In the genomic region with DNA sequence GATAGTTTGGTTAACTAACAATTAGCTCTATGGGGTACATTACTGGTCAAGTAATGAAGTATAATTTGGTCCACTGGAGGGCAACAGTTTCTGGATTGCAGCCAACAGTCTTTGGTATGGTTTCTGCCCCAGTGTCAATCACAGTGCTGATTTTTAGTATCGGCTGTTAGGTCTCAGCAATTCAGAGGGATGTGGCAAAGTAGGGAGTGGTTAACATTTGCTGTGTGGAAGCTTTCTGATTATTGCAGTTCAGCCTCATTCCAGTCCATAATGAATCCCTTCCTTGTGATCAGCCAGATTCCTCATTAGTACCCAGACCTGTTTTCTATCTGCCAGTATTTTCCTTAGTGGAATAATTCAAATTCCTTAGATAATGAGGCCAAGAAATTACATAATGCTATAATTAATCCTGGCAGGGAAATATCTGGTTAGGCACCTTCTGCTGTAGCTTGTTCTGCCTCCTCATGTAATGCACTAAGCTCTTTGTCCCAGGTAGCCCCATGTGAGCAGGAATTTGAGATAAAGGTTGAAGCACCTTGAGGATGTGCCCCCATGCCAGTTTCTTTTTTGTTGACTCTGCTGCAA, we compare ENCODE assay signal across 11 cellular contexts. TPM values are rescaled to one million over a fixed set of nuclear protein-coding genes. Genes with fewer than 3 reads are reported as not detected.
A peak's percentile ranks its signal among the peaks of the same experiment; 100 is the strongest.
DNase-seq lines count a peak whose midpoint lies in the region; ATAC-seq and TF ChIP-seq lines count a peak whose summit lies in the region.
"Had no signal": no experiment of that assay in that cellular context is flagged by ENCODE, and none has a peak within 500 bp of the region (broad histone marks: within the 10 kb centered on the region; RNA-seq: fewer than 3 reads in every experiment).

No MANE protein-coding gene starts in this region.

- H3K9ac ChIP-seq in colonic mucosa (ENCODE audit: low read depth in 2 of 2, low read length in 2 of 2): no peak overlapping the region

- H3K36me3 ChIP-seq in colonic mucosa: peaks cover 4% of the 10 kb centered on the region
- H3K36me3 ChIP-seq: neutrophil had no signal

- no peak for ATAC-seq in HG02884 (IDR thresholded peaks at IDR 0.05; ENCODE audit: unreplicated experiment)
- no peak for ATAC-seq in HG03457 (IDR thresholded peaks at IDR 0.05; ENCODE audit: unreplicated experiment)
- ATAC-seq: activated CD8-positive, alpha-beta T cell treated with anti-CD3 and anti-CD28 coated beads for 36 hours had no signal

- peak; percentile 5; the same call in 1 of the 2 replicates for TF ChIP-seq RAD21 in Ishikawa (IDR thresholded peaks at IDR 0.05; ENCODE audit: low read depth)

- no peaks in the 10 kb centered on the region for H3K9me3 ChIP-seq in colonic mucosa
- H3K9me3 ChIP-seq: neutrophil had no signal

- intact Hi-C loops in colonic mucosa (cut with DNase I): no loop called here

- DNase-seq in RPMI8226 (peak; percentile 39), foreskin melanocyte (peak; percentile 34), retinal pigment epithelial cell (ENCODE audit: low read depth) (peak; percentile 95), nucleus accumbens (lab: John Stamatoyannopoulos, UW) (no peak), colonic mucosa (no peak)
- DNase-seq: activated CD8-positive, alpha-beta T cell treated with anti-CD3 and anti-CD28 coated beads for 36 hours; NCI-H526 treated with DMSO at 0.1 percent for 48 hours had no signal

- H3K27me3 ChIP-seq in colonic mucosa: no peaks in the 10 kb centered on the region
- H3K27me3 ChIP-seq: neutrophil had no signal

- H3K4me3 ChIP-seq in retinal pigment epithelial cell (ENCODE audit: low read length) (no peak overlapping the region), colonic mucosa (no peak overlapping the region)

- no peak for TF ChIP-seq EP300 in Ishikawa (IDR thresholded peaks at IDR 0.05; ENCODE audit: borderline replicate concordance)

- no peak overlapping the region for H3K27ac ChIP-seq in colonic mucosa
- H3K27ac ChIP-seq: neutrophil had no signal

- TF ChIP-seq CTCF in retinal pigment epithelial cell (conservative IDR thresholded peaks at IDR 0.05; ENCODE audit: low read depth, low read length) (no peak), colonic mucosa (IDR thresholded peaks at IDR 0.05) (no peak)

- no peaks in the 10 kb centered on the region for H3K4me1 ChIP-seq in colonic mucosa

TF ChIP-seq in Ishikawa, 13 proteins besides CTCF, POLR2A, EP300 and RAD21:
- peak; percentile 8; the same call in 1 of the 2 replicates for TF ChIP-seq TEAD4 (IDR thresholded peaks at IDR 0.05)
- no peak for TF ChIP-seq CREB1 (IDR thresholded peaks at IDR 0.05; ENCODE audit: low read depth)
- TF ChIP-seq YY1 (IDR thresholded peaks at IDR 0.05; ENCODE audit: low read depth): no peak
- no peak for TF ChIP-seq TAF1 (IDR thresholded peaks at IDR 0.05; ENCODE audit: low read depth)
- peak; percentile 76 for TF ChIP-seq NFIC (IDR thresholded peaks at IDR 0.05)

RNA-seq across cellular contexts. Expression of gene F3, which starts 14.0 kb away (rescaled TPM):
- 10 to 100 TPM; 20.9 to 44.8 TPM for total RNA-seq in colonic mucosa
- total RNA-seq: activated CD8-positive, alpha-beta T cell treated with anti-CD3 and anti-CD28 coated beads for 36 hours had no signal

Comparison
In these comparisons a context has a peak if more than half of its experiments do, and no peak if none do; other contexts are left out.
1. DNase-seq: peak in RPMI8226 (single experiment), foreskin melanocyte (single experiment) and retinal pigment epithelial cell (single experiment); none in nucleus accumbens (0 of 56) and colonic mucosa (single experiment).